Comparison of ENCODE assay signal across 10 cellular contexts in the genomic region with DNA sequence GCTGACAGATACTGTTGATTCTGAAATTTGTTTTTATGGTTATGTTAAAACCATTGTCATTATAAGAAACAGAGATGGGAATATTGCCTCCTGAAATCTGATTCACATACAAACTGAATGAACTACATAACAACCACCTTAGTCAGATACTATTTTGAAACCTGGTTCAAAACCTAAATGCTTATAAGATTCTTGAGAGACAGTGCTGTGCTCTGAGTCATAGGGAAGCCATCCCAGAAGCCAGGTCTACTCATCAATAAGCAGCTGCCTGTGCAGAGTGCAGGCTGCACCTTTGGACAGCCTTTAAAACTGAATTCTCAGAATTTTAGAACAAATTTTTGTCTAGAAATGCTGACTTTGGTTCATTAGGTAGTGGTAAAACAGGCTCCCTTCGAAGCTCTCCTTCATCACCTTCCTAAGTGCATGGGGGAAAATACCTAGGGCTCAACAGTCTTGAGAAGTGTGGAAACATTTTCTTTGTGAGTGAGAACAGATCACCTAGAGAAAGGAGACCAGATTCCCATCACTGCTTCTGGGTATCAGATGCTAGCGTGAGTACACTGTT. TPM values are rescaled to one million over a fixed set of nuclear protein-coding genes. Genes with fewer than 3 reads are reported as not detected.
DNase-seq lines count a peak whose midpoint lies in the region; ATAC-seq and TF ChIP-seq lines count a peak whose summit lies in the region.
"Had no signal": no experiment of that assay in that cellular context is flagged by ENCODE, and none has a peak within 500 bp of the region (broad histone marks: within the 10 kb centered on the region; RNA-seq: fewer than 3 reads in every experiment).

Gene SERPINB7, plus strand, starts transcription at position 253 of the 565 bp plus-strand sequence. CDS start 6,955 bp downstream, outside the sequence.

- DNase-seq in HCEC 1CT (peak; percentile 99), SW 1271 (lab: John Stamatoyannopoulos, UW) (peak; percentile 46 to 78), fibroblast of villous mesenchyme (ENCODE audit: low read depth) (peak; percentile 46), suprapubic skin (ENCODE audit: low spot score in 2 of 2) (no peak), DMS 273 treated with DMSO at 0.1 percent for 48 hours (lab: John Stamatoyannopoulos, UW) (no peak), hippocampal formation (lab: John Stamatoyannopoulos, UW) (no peak)
- DNase-seq: adrenal gland; effector CD4-positive, alpha-beta T cell; KBM-7 had no signal

- H3K9me3 ChIP-seq in suprapubic skin: no peaks in the 10 kb centered on the region
- H3K9me3 ChIP-seq: adrenal gland had no signal

- H3K4me1 ChIP-seq in suprapubic skin: no peaks in the 10 kb centered on the region
- H3K4me1 ChIP-seq: adrenal gland had no signal

- no peak for TF ChIP-seq POLR2A in suprapubic skin (IDR thresholded peaks at IDR 0.05)

- no peaks in the 10 kb centered on the region for H3K27me3 ChIP-seq in suprapubic skin
- H3K27me3 ChIP-seq: adrenal gland had no signal

- H3K4me3 ChIP-seq in fibroblast of villous mesenchyme (ENCODE audit: low read depth, low read length): no peak within 1 kb of the TSS
- H3K4me3 ChIP-seq in suprapubic skin: no peak within 1 kb of the TSS
- H3K4me3 ChIP-seq: adrenal gland had no signal

- H3K36me3 ChIP-seq in suprapubic skin: no peaks in the 10 kb centered on the region
- H3K36me3 ChIP-seq: adrenal gland had no signal

- H3K27ac ChIP-seq in suprapubic skin: peak within 1 kb of the TSS; percentile 2
- H3K27ac ChIP-seq: adrenal gland had no signal

- 67% methylated on average over 2 of the region's 2 CpGs for WGBS in suprapubic skin

- TF ChIP-seq EP300 in suprapubic skin (IDR thresholded peaks at IDR 0.05): no peak

- ATAC-seq in HG03196 (IDR thresholded peaks at IDR 0.05; ENCODE audit: unreplicated experiment): no peak

- no peak for TF ChIP-seq CTCF in fibroblast of villous mesenchyme (IDR thresholded peaks at IDR 0.05; ENCODE audit: insufficient read depth, low read depth, low read length)
- no peak for TF ChIP-seq CTCF in suprapubic skin (IDR thresholded peaks at IDR 0.05)

RNA-seq across cellular contexts. Expression of gene SERPINB7, which starts in this region (rescaled TPM):
- 6.1 and 13.0 TPM in 2 replicates for total RNA-seq in fibroblast of villous mesenchyme
- 100 to 1,000 TPM in 2 of 4 donors, 10 to 100 TPM in 2; 24.1 to 214 (median 105) TPM for total RNA-seq in suprapubic skin

Comparison
In these comparisons a context has a peak if more than half of its experiments do, and no peak if none do; other contexts are left out.
1. DNase-seq: peak in HCEC 1CT (single experiment), SW 1271 (2 of 2) and fibroblast of villous mesenchyme (single experiment); none in suprapubic skin (0 of 2), DMS 273 treated with DMSO at 0.1 percent for 48 hours (single experiment) and hippocampal formation (0 of 2).